ENCODE assay signal across 27 cellular contexts in the genomic region with DNA sequence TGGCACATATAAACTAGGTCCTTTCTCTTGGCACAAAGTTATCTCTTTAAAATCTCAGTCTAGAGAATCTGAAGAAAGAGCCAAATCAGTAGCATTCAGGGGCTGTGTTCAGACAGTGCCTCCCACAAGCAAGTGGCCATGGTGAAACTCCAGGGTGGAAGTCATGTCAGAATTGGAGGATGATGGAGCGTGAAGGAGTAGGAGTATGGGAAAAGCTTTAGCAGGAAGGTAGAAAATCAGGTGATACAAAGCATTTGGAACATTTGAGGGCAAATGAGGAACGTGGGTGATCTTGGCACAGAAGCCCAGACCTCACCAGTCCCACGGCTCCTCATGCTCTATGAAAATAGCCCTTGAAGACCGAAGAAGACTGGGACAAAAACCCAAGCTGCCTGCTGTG. TPM values are rescaled to one million over a fixed set of nuclear protein-coding genes. Genes with fewer than 3 reads are reported as not detected.
A peak's percentile ranks its signal among the peaks of the same experiment; 100 is the strongest.
DNase-seq lines count a peak whose midpoint lies in the region; ATAC-seq and TF ChIP-seq lines count a peak whose summit lies in the region.
"Had no signal": no experiment of that assay in that cellular context is flagged by ENCODE, and none has a peak within 500 bp of the region (broad histone marks: within the 10 kb centered on the region; RNA-seq: fewer than 3 reads in every experiment).

No MANE protein-coding gene starts in this region.

- H3K9me2 ChIP-seq in PC-9 (ENCODE audit: insufficient read depth), result no peaks in the 10 kb centered on the region

- no TSS peak for BruUV-seq in Calu3 (replicated peaks; lab: Mats Ljungman, UMichigan)
- no TSS peak for BruUV-seq in PC-9 (replicated peaks; lab: Mats Ljungman, UMichigan)

- no peaks in the 10 kb centered on the region for H3K36me3 ChIP-seq in spleen
- H3K36me3 ChIP-seq in PC-9 (ENCODE audit: low read depth), result no peaks in the 10 kb centered on the region
- H3K36me3 ChIP-seq: MG63 had no signal

- H3K4me2 ChIP-seq in PC-9, result no peak overlapping the region

- H3K4me3 Mint-ChIP-seq in activated CD4-positive, alpha-beta T cell treated with anti-CD3 and anti-CD28 coated beads, Interleukin-2, amount 10 ng/mL, durations not matched to agents 7 days and 5 days, result no peak overlapping the region
- H3K4me3 Mint-ChIP-seq in Calu3 (ENCODE audit: low read depth, unreplicated experiment) (no peak overlapping the region), activated B cell treated with CpG ODN at 0.5 μM for 24 hours (peak overlapping the region; percentile 66)
- H3K4me3 Mint-ChIP-seq: CD4-positive, alpha-beta T cell had no signal

- peak overlapping the region; percentile 47 for H3K27ac Mint-ChIP-seq in activated CD4-positive, alpha-beta T cell treated with anti-CD3 and anti-CD28 coated beads, Interleukin-2, amount 10 ng/mL, durations not matched to agents 7 days and 5 days
- H3K27ac Mint-ChIP-seq in Calu3 (ENCODE audit: unreplicated experiment), result peak overlapping the region; percentile 22
- H3K27ac Mint-ChIP-seq in activated B cell treated with CpG ODN at 0.5 μM for 24 hours, result peak overlapping the region; percentile 99
- H3K27ac Mint-ChIP-seq: CD4-positive, alpha-beta T cell had no signal

- H3K27ac ChIP-seq in spleen (peak overlapping the region in 7 of 8 donors; percentile 9 to 89 (median 80)), PC-9 (no peak overlapping the region)
- H3K27ac ChIP-seq: RWPE1 had no signal

- no peak overlapping the region for H2AFZ ChIP-seq in PC-9

- TF ChIP-seq CTCF in Calu3 (IDR thresholded peaks at IDR 0.05; ENCODE audit: unreplicated experiment), result no peak
- no peak for TF ChIP-seq CTCF in activated B cell treated with CpG ODN at 0.5 μM for 24 hours (IDR thresholded peaks at IDR 0.05)
- TF ChIP-seq CTCF in spleen (IDR thresholded peaks at IDR 0.05 in 8 of 11, conservative IDR thresholded peaks at IDR 0.05 in 3 of 11), result no peak
- TF ChIP-seq CTCF in PC-9 (conservative IDR thresholded peaks at IDR 0.05), result no peak

- H3K9me3 ChIP-seq in spleen, result peaks cover 0 to 29% (median 3%) of the 10 kb centered on the region in 8 donors
- H3K9me3 ChIP-seq in PC-9 (ENCODE audit: insufficient read depth, low read depth), result no peaks in the 10 kb centered on the region
- H3K9me3 ChIP-seq: MG63 had no signal

- CTCF ChIA-PET in activated CD4-positive, alpha-beta T cell treated with anti-CD3 and anti-CD28 coated beads, Interleukin-2, amount 10 ng/mL, durations not matched to agents 7 days and 5 days (lab: Charles Lee), result interaction anchor here (1.0 kb wide), 1 partner anchor 255 kb away, joined by 3 read pairs; no protein-coding TSS in a partner anchor
- CTCF ChIA-PET in Calu3 (lab: Charles Lee) (interaction anchor here (0.6 to 1.1 kb wide), 2 partner anchors 169 to 324 kb away, joined by 3 to 4 read pairs; a partner anchor contains a TSS), activated B cell treated with CpG ODN at 0.5 μM for 24 hours (lab: Charles Lee) (interaction anchor here (1.2 kb wide), 1 partner anchor 116 kb away, joined by 3 read pairs; no protein-coding TSS in a partner anchor), PC-9 (lab: Charles Lee) (no interaction called here)

- no peak for DNase-seq in activated CD4-positive, alpha-beta T cell treated with anti-CD3 and anti-CD28 coated beads, Interleukin-2, amount 10 ng/mL, durations not matched to agents 7 days and 5 days
- no peak for DNase-seq in activated CD4-positive, alpha-beta T cell treated with anti-CD3 and anti-CD28 coated beads for 4 hours
- DNase-seq in Calu3 (no peak), activated B cell treated with CpG ODN at 0.5 μM for 24 hours (no peak), spleen (no peak), PC-9 (no peak), NCI-H2227 treated with DMSO at 0.1 percent for 48 hours (lab: John Stamatoyannopoulos, UW) (no peak)
- DNase-seq: 8988T; ACHN; CD4-positive, alpha-beta T cell; DMS53; H7; MG63; NCI-H1694; NCI-H2029 treated with DMSO at 0.1 percent for 48 hours; NCI-H226; NCI-H510A; NCI-H69; SHP77 treated with DMSO at 0.1 percent for 48 hours had no signal

- H3K4me1 Mint-ChIP-seq in activated CD4-positive, alpha-beta T cell treated with anti-CD3 and anti-CD28 coated beads, Interleukin-2, amount 10 ng/mL, durations not matched to agents 7 days and 5 days, result peaks cover 42% of the 10 kb centered on the region
- peaks cover 37% of the 10 kb centered on the region for H3K4me1 Mint-ChIP-seq in Calu3 (ENCODE audit: low read depth, unreplicated experiment)
- peaks cover 46% of the 10 kb centered on the region for H3K4me1 Mint-ChIP-seq in activated B cell treated with CpG ODN at 0.5 μM for 24 hours

- H3K4me3 ChIP-seq in spleen (no peak overlapping the region), PC-9 (no peak overlapping the region)
- H3K4me3 ChIP-seq: K562, MG63 had no signal

- no peaks in the 10 kb centered on the region for H4K20me1 ChIP-seq in PC-9 (ENCODE audit: insufficient read depth)

- H3K4me1 ChIP-seq in spleen (peaks cover 0 to 28% (median 4%) of the 10 kb centered on the region in 6 donors), PC-9 (replicated peaks; ENCODE audit: insufficient read depth) (no peaks in the 10 kb centered on the region)

- no peaks in the 10 kb centered on the region for H3F3A ChIP-seq in PC-9 (ENCODE audit: insufficient read depth, low read depth)

- POLR2A ChIA-PET in activated CD4-positive, alpha-beta T cell treated with anti-CD3 and anti-CD28 coated beads, Interleukin-2, amount 10 ng/mL, durations not matched to agents 7 days and 5 days (lab: Charles Lee), result no interaction called here
- POLR2A ChIA-PET in activated B cell treated with CpG ODN at 0.5 μM for 24 hours (lab: Charles Lee) (interaction anchor here (0.6 to 6.9 kb wide), 10 partner anchors 13 to 233 kb away, joined by 3 to 387 read pairs (median 8); a partner anchor contains a TSS), PC-9 (lab: Charles Lee; ENCODE audit: unreplicated experiment) (no interaction called here)

- no peak for ATAC-seq in activated B cell treated with CpG ODN at 0.5 μM for 24 hours (ENCODE audit: low read depth)
- no peak for ATAC-seq in GM19328 (IDR thresholded peaks at IDR 0.05; ENCODE audit: unreplicated experiment)
- ATAC-seq: HepG2, K562, Panc1 had no signal

- H3K27me3 ChIP-seq in spleen (replicated peaks in 1 of 7) (no peaks in the 10 kb centered on the region), PC-9 (ENCODE audit: insufficient read depth, low read depth) (peaks cover 9% of the 10 kb centered on the region; the same call in 1 of the 2 replicates)
- H3K27me3 ChIP-seq: MG63 had no signal

- peaks cover 14% of the 10 kb centered on the region for H3K9me3 Mint-ChIP-seq in activated CD4-positive, alpha-beta T cell treated with anti-CD3 and anti-CD28 coated beads, Interleukin-2, amount 10 ng/mL, durations not matched to agents 7 days and 5 days
- H3K9me3 Mint-ChIP-seq in Calu3 (ENCODE audit: low read depth, unreplicated experiment) (peaks cover 6% of the 10 kb centered on the region), activated B cell treated with CpG ODN at 0.5 μM for 24 hours (peaks cover 3% of the 10 kb centered on the region)
- H3K9me3 Mint-ChIP-seq: CD4-positive, alpha-beta T cell had no signal

- no peak for TF ChIP-seq POLR2A in spleen (IDR thresholded peaks at IDR 0.05)

- WGBS in spleen, 5 donors, result 46 to 85% (median 81%) methylated on average over 4 of the region's 4 CpGs

- H3K79me2 ChIP-seq in PC-9 (ENCODE audit: low read depth), result no peaks in the 10 kb centered on the region

- intact Hi-C loops in Calu3 (cut with micrococcal nuclease; ENCODE audit: unreplicated experiment), result no loop called here
- intact Hi-C loops in activated B cell treated with CpG ODN at 0.5 μM for 24 hours (cut with micrococcal nuclease), result loop anchor here (2.0 to 10.0 kb wide), 5 partner anchors 32 to 303 kb away; no protein-coding TSS in a partner anchor
- intact Hi-C loops in spleen (cut with DNase I; ENCODE audit: low total_unique reads), result no loop called here
- intact Hi-C loops in PC-9 (cut with micrococcal nuclease; ENCODE audit: unreplicated experiment), result no loop called here

- H3K36me3 Mint-ChIP-seq in activated CD4-positive, alpha-beta T cell treated with anti-CD3 and anti-CD28 coated beads, Interleukin-2, amount 10 ng/mL, durations not matched to agents 7 days and 5 days (ENCODE audit: low read depth), result peaks cover 12% of the 10 kb centered on the region
- H3K36me3 Mint-ChIP-seq in Calu3 (ENCODE audit: insufficient read depth, unreplicated experiment), result peaks cover 27% of the 10 kb centered on the region
- H3K36me3 Mint-ChIP-seq in activated B cell treated with CpG ODN at 0.5 μM for 24 hours (ENCODE audit: low read depth), result peaks cover 18% of the 10 kb centered on the region

- peaks cover 24% of the 10 kb centered on the region for H3K27me3 Mint-ChIP-seq in activated CD4-positive, alpha-beta T cell treated with anti-CD3 and anti-CD28 coated beads, Interleukin-2, amount 10 ng/mL, durations not matched to agents 7 days and 5 days
- H3K27me3 Mint-ChIP-seq in Calu3 (ENCODE audit: unreplicated experiment) (peaks cover 2% of the 10 kb centered on the region), activated B cell treated with CpG ODN at 0.5 μM for 24 hours (no peaks in the 10 kb centered on the region)

RNA-seq across cellular contexts. Expression of a gene that starts 2.8 kb away (rescaled TPM):
- total RNA-seq in activated CD4-positive, alpha-beta T cell treated with anti-CD3 and anti-CD28 coated beads, Interleukin-2, amount 10 ng/mL, durations not matched to agents 7 days and 5 days, result 10 to 100 TPM; 24.1 to 26.0 TPM
- total RNA-seq in Calu3 (2022) (139 and 190 TPM in 2 replicates), activated B cell treated with CpG ODN at 0.5 μM for 24 hours (262 and 310 TPM in 2 replicates), spleen (100 to 1,000 TPM in 4 of 7 donors, 10 to 100 TPM in 2, 1 to 10 TPM in 1; 6.1 to 271 (median 120) TPM), PC-9 (2021) (3.8 and 5.9 TPM in 2 replicates)
- 1,000 to 10,000 TPM in 1 of 3 donors, 100 to 1,000 TPM in 2; 383 to 1,152 (median 620) TPM for polyA plus RNA-seq in spleen
- total RNA-seq: HepG2, HT1080, LHCN-M2 had no signal
- polyA plus RNA-seq: BJ, HepG2, K562 had no signal

RNA-seq across cellular contexts. Expression of a gene that starts 32.0 kb away (rescaled TPM):
- 1 to 10 TPM; 4.7 to 5.2 TPM for total RNA-seq in activated CD4-positive, alpha-beta T cell treated with anti-CD3 and anti-CD28 coated beads, Interleukin-2, amount 10 ng/mL, durations not matched to agents 7 days and 5 days
- total RNA-seq in Calu3 (2022), result 6.9 and 12.9 TPM in 2 replicates
- 628 and 664 TPM in 2 replicates for total RNA-seq in activated B cell treated with CpG ODN at 0.5 μM for 24 hours
- 100 to 1,000 TPM in 6 of 7 donors, 10 to 100 TPM in 1; 19.1 to 340 (median 196) TPM for total RNA-seq in spleen
- 100 to 1,000 TPM; 249 to 441 (median 420) TPM for polyA plus RNA-seq in spleen
- not detected in 2 replicates for total RNA-seq in PC-9 (2021)
- total RNA-seq: H7, HepG2, HT1080, LHCN-M2 had no signal
- polyA plus RNA-seq: BJ, HepG2 had no signal

Comparison
In these comparisons a context has a peak if more than half of its experiments do, and no peak if none do; other contexts are left out.
1. H3K27ac Mint-ChIP-seq: peak in every context shown above with its lines; median percentile 99 in activated B cell treated with CpG ODN at 0.5 μM for 24 hours; 47 in activated CD4-positive, alpha-beta T cell treated with anti-CD3 and anti-CD28 coated beads, Interleukin-2, amount 10 ng/mL, durations not matched to agents 7 days and 5 days; 22 in Calu3.